Comparison of ENCODE assay signal across 19 cellular contexts in genomic region chr15:62486041-62486440, GRCh38.
"Had no signal": no experiment of that assay in that cellular context is flagged by ENCODE, and none has a peak within 500 bp of the region (broad histone marks: within the 10 kb centered on the region; RNA-seq: fewer than 3 reads in every experiment).

No MANE protein-coding gene starts in this region.

- H3K4me3 ChIP-seq: ascending aorta, hepatocyte, lower lobe of right lung, right atrium auricular region, transverse colon, vagina had no signal

- H3K9me3 ChIP-seq: ascending aorta, lower lobe of right lung, right atrium auricular region, transverse colon, vagina had no signal

- H3K9me3 Mint-ChIP-seq: activated CD4-positive, alpha-beta T cell treated with anti-CD3 and anti-CD28 coated beads, Interleukin-2, amount 10 ng/mL, durations not matched to agents 24 days and 14 days; activated naive CD4-positive, alpha-beta T cell treated with anti-CD3 and anti-CD28 coated beads for 36 hours; activated T-cell treated with anti-CD3 and anti-CD28 coated beads, Interleukin-2, amount 50 U/mL, for 24 hours; activated T-helper 2 cell treated with anti-CD3 and anti-CD28 coated beads, Interferon-gamma antibody, Interleukin-2, Interleukin-4, amounts not matched to agents 10 μg/mL and 5 μg/mL and 100 μg/mL, durations not matched to agents 14 hours and 24 hours and 36 hours; effector memory CD8-positive, alpha-beta T cell; natural killer cell treated with Interleukin-12 subunit alpha and Interleukin-12 subunit beta and Interleukin-15 and Interleukin-18, amount 100 ng/mL, for 72 hours; T-helper 1 cell treated with Interleukin-12 subunit alpha and Interleukin-12 subunit beta and Interleukin-4 antibody, amounts not matched to agents 30 μg/mL and 1 μg/mL, for 36 hours had no signal

- H3K4me1 Mint-ChIP-seq: activated CD4-positive, alpha-beta T cell treated with anti-CD3 and anti-CD28 coated beads, Interleukin-2, amount 10 ng/mL, durations not matched to agents 24 days and 14 days had no signal

- FAIRE-seq: islet of Langerhans had no signal

- H3K4me1 ChIP-seq: foreskin keratinocyte, lower lobe of right lung had no signal

- H3K27ac Mint-ChIP-seq: activated CD4-positive, alpha-beta T cell treated with anti-CD3 and anti-CD28 coated beads, Interleukin-2, amount 10 ng/mL, durations not matched to agents 24 days and 14 days; activated CD8-positive, alpha-beta T cell treated with anti-CD3 and anti-CD28 coated beads, Interleukin-2, amount 10 ng/mL, durations not matched to agents 7 days and 5 days; activated naive CD4-positive, alpha-beta T cell treated with anti-CD3 and anti-CD28 coated beads for 36 hours; activated T-cell treated with anti-CD3 and anti-CD28 coated beads, Interleukin-2, amount 50 U/mL, for 24 hours; activated T-helper 2 cell treated with anti-CD3 and anti-CD28 coated beads, Interferon-gamma antibody, Interleukin-2, Interleukin-4, amounts not matched to agents 10 μg/mL and 5 μg/mL and 100 μg/mL, durations not matched to agents 14 hours and 24 hours and 36 hours; effector memory CD8-positive, alpha-beta T cell; natural killer cell treated with Interleukin-12 subunit alpha and Interleukin-12 subunit beta and Interleukin-15 and Interleukin-18, amount 100 ng/mL, for 72 hours; T-helper 1 cell treated with Interleukin-12 subunit alpha and Interleukin-12 subunit beta and Interleukin-4 antibody, amounts not matched to agents 30 μg/mL and 1 μg/mL, for 36 hours had no signal

- H3K27me3 ChIP-seq: ascending aorta, hepatocyte, right atrium auricular region, transverse colon, vagina had no signal

- H3K4me2 ChIP-seq: hepatocyte had no signal

- DNase-seq: activated CD4-positive, alpha-beta T cell treated with anti-CD3 and anti-CD28 coated beads, Interleukin-2, amount 10 ng/mL, durations not matched to agents 24 days and 14 days; activated CD8-positive, alpha-beta T cell treated with anti-CD3 and anti-CD28 coated beads, Interleukin-2, amount 10 ng/mL, durations not matched to agents 7 days and 5 days; activated naive CD4-positive, alpha-beta T cell treated with anti-CD3 and anti-CD28 coated beads for 36 hours; activated T-cell treated with anti-CD3 and anti-CD28 coated beads, Interleukin-2, amount 50 U/mL, for 24 hours; effector memory CD8-positive, alpha-beta T cell; foreskin keratinocyte; left cardiac atrium; lower lobe of right lung; posterior cingulate gyrus; stimulated activated naive CD8-positive, alpha-beta T cell treated with anti-CD3 and anti-CD28 coated beads, Interleukin-15, Interleukin-2, amounts not matched to agents 100 U/mL and 50 U/mL, for 24 hours; transverse colon had no signal

- H3K27ac ChIP-seq: ascending aorta, foreskin keratinocyte, hepatocyte, lower lobe of right lung, right atrium auricular region, transverse colon had no signal

- H2AFZ ChIP-seq: hepatocyte had no signal

- ATAC-seq: activated CD8-positive, alpha-beta T cell treated with anti-CD3 and anti-CD28 coated beads, Interleukin-2, amount 10 ng/mL, durations not matched to agents 7 days and 5 days; effector memory CD8-positive, alpha-beta T cell; foreskin keratinocyte; left cardiac atrium; lower lobe of right lung; natural killer cell treated with Interleukin-12 subunit alpha and Interleukin-12 subunit beta and Interleukin-15 and Interleukin-18, amount 100 ng/mL, for 72 hours; stimulated activated naive CD8-positive, alpha-beta T cell treated with anti-CD3 and anti-CD28 coated beads, Interleukin-15, Interleukin-2, amounts not matched to agents 100 U/mL and 50 U/mL, for 24 hours had no signal

- H3K36me3 Mint-ChIP-seq: natural killer cell treated with Interleukin-12 subunit alpha and Interleukin-12 subunit beta and Interleukin-15 and Interleukin-18, amount 100 ng/mL, for 72 hours had no signal

- H3K4me3 Mint-ChIP-seq: activated CD4-positive, alpha-beta T cell treated with anti-CD3 and anti-CD28 coated beads, Interleukin-2, amount 10 ng/mL, durations not matched to agents 24 days and 14 days; activated CD8-positive, alpha-beta T cell treated with anti-CD3 and anti-CD28 coated beads, Interleukin-2, amount 10 ng/mL, durations not matched to agents 7 days and 5 days; activated naive CD4-positive, alpha-beta T cell treated with anti-CD3 and anti-CD28 coated beads for 36 hours; activated T-cell treated with anti-CD3 and anti-CD28 coated beads, Interleukin-2, amount 50 U/mL, for 24 hours; effector memory CD8-positive, alpha-beta T cell; natural killer cell treated with Interleukin-12 subunit alpha and Interleukin-12 subunit beta and Interleukin-15 and Interleukin-18, amount 100 ng/mL, for 72 hours; T-helper 1 cell treated with Interleukin-12 subunit alpha and Interleukin-12 subunit beta and Interleukin-4 antibody, amounts not matched to agents 30 μg/mL and 1 μg/mL, for 36 hours had no signal

- H3K36me3 ChIP-seq: ascending aorta, lower lobe of right lung, right atrium auricular region, transverse colon, vagina had no signal
